ENCODE assay signal across 15 cellular contexts in genomic region chr12:122842505-122843405, GRCh38. TPM values are rescaled to one million over a fixed set of nuclear protein-coding genes. Genes with fewer than 3 reads are reported as not detected.
DNase-seq lines count a peak whose midpoint lies in the region; ATAC-seq and TF ChIP-seq lines count a peak whose summit lies in the region.
"Had no signal": no experiment of that assay in that cellular context is flagged by ENCODE, and none has a peak within 500 bp of the region (broad histone marks: within the 10 kb centered on the region; RNA-seq: fewer than 3 reads in every experiment).

No MANE protein-coding gene starts in this region.

- H3K4me1 ChIP-seq in lung (ENCODE audit: control insufficient read depth in 2 of 2, insufficient read depth in 2 of 2, low read length in 2 of 2) (peaks cover 0 to 28% of the 10 kb centered on the region in 2 donors), thyroid gland (peaks cover 42 to 71% of the 10 kb centered on the region in 2 donors)

- no peak for ATAC-seq in lung (ENCODE audit: insufficient read depth, low FRiP score)
- ATAC-seq: activated CD8-positive, alpha-beta memory T cell treated with anti-CD3 and anti-CD28 coated beads, Interleukin-2, amount 10 ng/mL, durations not matched to agents 7 days and 5 days had no signal

- 79 to 87% methylated on average over 22 of the region's 22 CpGs for WGBS in lung, 2 donors
- WGBS in thyroid gland, 2 donors: 73 to 75% methylated on average over 16 to 18 of the region's 22 CpGs

- H3K36me3 ChIP-seq in lung (ENCODE audit: control insufficient read depth in 2 of 2, insufficient read depth in 2 of 2, low read length in 2 of 2) (no peaks in the 10 kb centered on the region), thyroid gland (no peaks in the 10 kb centered on the region)
- H3K36me3 ChIP-seq: transverse colon had no signal

- peak; percentile 7 for TF ChIP-seq CTCF in epithelial cell of proximal tubule (conservative IDR thresholded peaks at IDR 0.05; ENCODE audit: low read depth, low read length)
- no peak for TF ChIP-seq CTCF in lung (IDR thresholded peaks at IDR 0.05; ENCODE audit: control extremely low read depth, extremely low read depth)
- TF ChIP-seq CTCF in thyroid gland (IDR thresholded peaks at IDR 0.05): no peak

- peak; percentile 26 to 66 for DNase-seq in SHP77 (lab: John Stamatoyannopoulos, UW)
- no peak for DNase-seq in SHP77 treated with DMSO at 0.1 percent for 48 hours (lab: John Stamatoyannopoulos, UW)
- no peak for DNase-seq in epithelial cell of proximal tubule (ENCODE audit: low read depth)
- DNase-seq in lung (ENCODE audit: low spot score): no peak
- peak; percentile 63 to 76 for DNase-seq in thyroid gland
- no peak for DNase-seq in NCI-H69 (lab: John Stamatoyannopoulos, UW)
- DNase-seq in NCI-H1417 (lab: John Stamatoyannopoulos, UW): no peak
- DNase-seq in NCI-H1694 treated with DMSO at 0.1 percent for 48 hours (lab: John Stamatoyannopoulos, UW): no peak
- DNase-seq: activated CD8-positive, alpha-beta memory T cell treated with anti-CD3 and anti-CD28 coated beads, Interleukin-2, amount 10 ng/mL, durations not matched to agents 7 days and 5 days; effector CD4-positive, alpha-beta T cell; NCI-H2081 treated with DMSO at 0.1 percent for 48 hours; PC-9; transverse colon had no signal

- no peak for TF ChIP-seq POLR2A in thyroid gland (IDR thresholded peaks at IDR 0.05)

- H3K4me3 ChIP-seq in epithelial cell of proximal tubule (ENCODE audit: low read depth, low read length) (no peak overlapping the region), lung (no peak overlapping the region), thyroid gland (replicated peaks in 1 of 3) (no peak overlapping the region)
- H3K4me3 ChIP-seq: PC-9, transverse colon had no signal

- intact Hi-C loops in thyroid gland (cut with DNase I): no loop called here

- H3K27ac ChIP-seq in lung (ENCODE audit: low read depth in 1 of 2, low read length in 1 of 2) (peak overlapping the region; percentile 55 to 92), thyroid gland (peak overlapping the region; percentile 88 to 95 (median 89))
- H3K27ac ChIP-seq: 22Rv1, KMS-11 had no signal

- H3K27me3 ChIP-seq in lung (ENCODE audit: control insufficient read depth, insufficient read depth) (no peaks in the 10 kb centered on the region), thyroid gland (no peaks in the 10 kb centered on the region)
- H3K27me3 ChIP-seq: transverse colon had no signal

- no peaks in the 10 kb centered on the region for H3K9me3 ChIP-seq in lung (ENCODE audit: control insufficient read depth in 2 of 2, insufficient read depth in 1 of 2, low read length in 1 of 2)
- H3K9me3 ChIP-seq in thyroid gland: no peaks in the 10 kb centered on the region
- H3K9me3 ChIP-seq: transverse colon had no signal

RNA-seq across cellular contexts. Expression of gene HIP1R, which starts 7.5 kb away (rescaled TPM):
- 66.4 and 91.0 TPM in 2 replicates for total RNA-seq in epithelial cell of proximal tubule
- total RNA-seq in lung: 10 to 100 TPM; 33.8 to 56.3 TPM
- polyA plus RNA-seq in lung: 10 to 100 TPM; 34.5 to 36.3 TPM
- total RNA-seq in thyroid gland: 10 to 100 TPM; 50.2 to 92.7 (median 56.2) TPM

RNA-seq across cellular contexts. Expression of gene VPS37B, which starts 53.2 kb away (rescaled TPM):
- total RNA-seq in epithelial cell of proximal tubule (58.9 and 73.4 TPM in 2 replicates), lung (10 to 100 TPM; 43.1 to 44.1 TPM), thyroid gland (10 to 100 TPM; 35.6 to 66.1 (median 63.5) TPM)
- 10 to 100 TPM; 31.0 to 41.5 TPM for polyA plus RNA-seq in lung

Comparison
In these comparisons a context has a peak if more than half of its experiments do, and no peak if none do; other contexts are left out.
1. DNase-seq: peak in SHP77 (2 of 2) and thyroid gland (2 of 2); none in SHP77 treated with DMSO at 0.1 percent for 48 hours (single experiment), epithelial cell of proximal tubule (single experiment), lung (single experiment), NCI-H69 (single experiment), NCI-H1417 (0 of 3) and NCI-H1694 treated with DMSO at 0.1 percent for 48 hours (single experiment).